8 cellular contexts compared by ENCODE assay signal in genomic region chr11:14380125-14380936, GRCh38. TPM values are rescaled to one million over a fixed set of nuclear protein-coding genes. Genes with fewer than 3 reads are reported as not detected.
A peak's percentile ranks its signal among the peaks of the same experiment; 100 is the strongest.
DNase-seq lines count a peak whose midpoint lies in the region; ATAC-seq and TF ChIP-seq lines count a peak whose summit lies in the region.

No MANE protein-coding gene starts in this region.

- TF ChIP-seq CTCF in brain microvascular endothelial cell (IDR thresholded peaks at IDR 0.05; ENCODE audit: low read depth, low read length, missing control alignments) (no peak), mesothelial cell of epicardium (IDR thresholded peaks at IDR 0.05; ENCODE audit: unreplicated experiment) (no peak)

- H3K9me3 Mint-ChIP-seq in activated naive CD4-positive, alpha-beta T cell treated with anti-CD3 and anti-CD28 coated beads, Interleukin-2, amount 50 U/mL, for 24 hours, result no peaks in the 10 kb centered on the region
- H3K9me3 Mint-ChIP-seq in mesothelial cell of epicardium, result no peaks in the 10 kb centered on the region

- H3K4me1 Mint-ChIP-seq in activated naive CD4-positive, alpha-beta T cell treated with anti-CD3 and anti-CD28 coated beads, Interleukin-2, amount 50 U/mL, for 24 hours, result peaks cover 8% of the 10 kb centered on the region
- peaks cover 4% of the 10 kb centered on the region for H3K4me1 Mint-ChIP-seq in mesothelial cell of epicardium

- H3K36me3 ChIP-seq in brain microvascular endothelial cell (replicated peaks) (no peaks in the 10 kb centered on the region), urinary bladder (ENCODE audit: insufficient read depth) (no peaks in the 10 kb centered on the region)

- WGBS in urinary bladder, result 79% methylated on average over 14 of the region's 14 CpGs

- H3K4me3 Mint-ChIP-seq in activated naive CD4-positive, alpha-beta T cell treated with anti-CD3 and anti-CD28 coated beads, Interleukin-2, amount 50 U/mL, for 24 hours, result peak overlapping the region; percentile 74
- peak overlapping the region; percentile 63 for H3K4me3 Mint-ChIP-seq in mesothelial cell of epicardium

- no peak for ATAC-seq in GM21825 (IDR thresholded peaks at IDR 0.05; ENCODE audit: unreplicated experiment)

- H3K27me3 Mint-ChIP-seq in activated naive CD4-positive, alpha-beta T cell treated with anti-CD3 and anti-CD28 coated beads, Interleukin-2, amount 50 U/mL, for 24 hours, result peaks cover 15% of the 10 kb centered on the region
- H3K27me3 Mint-ChIP-seq in mesothelial cell of epicardium (ENCODE audit: low read depth), result peaks cover 57% of the 10 kb centered on the region

- in situ Hi-C loops in brain microvascular endothelial cell (cut with HindIII; ENCODE audit: low pct_ligation_motif_present, low sequenced_read_pairs), result no loop called here

- H3K4me1 ChIP-seq in urinary bladder (ENCODE audit: insufficient read depth), result no peaks in the 10 kb centered on the region

- H3K27ac ChIP-seq in brain microvascular endothelial cell, result no peak overlapping the region
- no peak overlapping the region for H3K27ac ChIP-seq in urinary bladder (ENCODE audit: low read depth)

- H3K4me3 ChIP-seq in brain microvascular endothelial cell (ENCODE audit: low read depth, low read length), result peak overlapping the region; percentile 66
- peak overlapping the region; percentile 33 for H3K4me3 ChIP-seq in urinary bladder (ENCODE audit: low read depth, low read length)

- H3K27ac Mint-ChIP-seq in activated naive CD4-positive, alpha-beta T cell treated with anti-CD3 and anti-CD28 coated beads, Interleukin-2, amount 50 U/mL, for 24 hours, result no peak overlapping the region
- H3K27ac Mint-ChIP-seq in mesothelial cell of epicardium, result no peak overlapping the region

- DNase-seq in activated naive CD4-positive, alpha-beta T cell treated with anti-CD3 and anti-CD28 coated beads, Interleukin-2, amount 50 U/mL, for 16 hours, result no peak
- DNase-seq in brain microvascular endothelial cell (no peak), mesothelial cell of epicardium (ENCODE audit: low spot score in 2 of 2, unreplicated experiment in 2 of 2) (no peak), MV-4-11 (lab: John Stamatoyannopoulos, UW) (no peak)
- DNase-seq in effector CD8-positive, alpha-beta T cell (lab: John Stamatoyannopoulos, UW), result no peak

- peaks cover 4% of the 10 kb centered on the region for H3K36me3 Mint-ChIP-seq in activated naive CD4-positive, alpha-beta T cell treated with anti-CD3 and anti-CD28 coated beads, Interleukin-2, amount 50 U/mL, for 24 hours
- H3K36me3 Mint-ChIP-seq in mesothelial cell of epicardium, result no peaks in the 10 kb centered on the region

- H3K27me3 ChIP-seq in brain microvascular endothelial cell (replicated peaks), result no peaks in the 10 kb centered on the region

RNA-seq across cellular contexts. Expression of gene RRAS2, which starts 21.3 kb away (rescaled TPM):
- total RNA-seq in mesothelial cell of epicardium (51.3 to 53.3 TPM (median 51.9 TPM) in 3 replicates), urinary bladder (46.7 TPM)
- 23.4 TPM for polyA plus RNA-seq in urinary bladder
